8 cellular contexts compared by ENCODE assay signal in the genomic region with DNA sequence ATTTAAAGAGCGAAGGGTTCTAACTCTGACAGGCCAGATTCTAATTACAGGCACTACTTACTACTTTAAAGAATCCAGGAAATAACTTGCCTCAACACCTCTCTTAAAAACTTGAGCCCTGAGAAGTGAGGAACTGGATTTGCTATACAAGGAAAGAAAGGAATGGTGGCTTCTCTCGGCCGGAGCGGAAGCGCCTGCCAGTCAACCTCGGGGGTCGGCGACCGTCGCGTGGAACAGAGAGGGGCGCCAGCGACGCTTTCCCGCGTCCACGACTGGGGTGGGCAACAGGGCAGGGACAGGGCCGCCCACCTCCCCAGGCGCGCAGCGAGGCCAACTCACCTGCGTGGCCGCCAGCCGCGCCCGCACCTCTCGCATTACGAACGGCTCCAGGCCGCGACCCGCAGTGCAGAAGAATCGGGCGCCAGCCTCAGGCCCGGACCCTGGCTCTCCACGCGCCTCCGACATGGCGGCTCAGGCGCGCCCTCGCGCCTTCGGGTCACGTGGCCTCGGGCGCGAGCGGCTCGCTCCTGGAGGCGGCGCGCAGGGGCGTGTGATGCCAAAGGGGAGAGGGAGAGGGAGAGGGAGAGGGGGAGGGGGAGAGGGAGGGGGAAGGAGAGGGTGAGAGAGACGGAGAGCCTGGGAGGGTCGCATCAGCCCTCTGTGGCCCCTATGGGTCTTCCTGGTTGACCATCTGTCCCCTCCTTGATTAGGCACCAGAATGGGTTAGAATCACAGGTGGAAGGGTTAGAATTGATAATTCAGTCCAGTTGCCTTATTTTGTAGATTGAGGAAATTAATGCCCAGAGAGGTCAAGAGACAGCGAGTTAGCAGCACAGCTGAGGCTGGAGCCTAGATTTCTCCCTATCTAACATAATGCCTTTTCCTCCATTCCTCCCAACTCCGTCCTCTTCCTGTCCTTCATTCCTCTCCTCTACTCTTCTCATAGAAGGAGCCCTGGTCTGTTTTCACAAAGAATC. TPM values are rescaled to one million over a fixed set of nuclear protein-coding genes. Genes with fewer than 3 reads are reported as not detected.
DNase-seq lines count a peak whose midpoint lies in the region; ATAC-seq and TF ChIP-seq lines count a peak whose summit lies in the region.

A gene with protein sequence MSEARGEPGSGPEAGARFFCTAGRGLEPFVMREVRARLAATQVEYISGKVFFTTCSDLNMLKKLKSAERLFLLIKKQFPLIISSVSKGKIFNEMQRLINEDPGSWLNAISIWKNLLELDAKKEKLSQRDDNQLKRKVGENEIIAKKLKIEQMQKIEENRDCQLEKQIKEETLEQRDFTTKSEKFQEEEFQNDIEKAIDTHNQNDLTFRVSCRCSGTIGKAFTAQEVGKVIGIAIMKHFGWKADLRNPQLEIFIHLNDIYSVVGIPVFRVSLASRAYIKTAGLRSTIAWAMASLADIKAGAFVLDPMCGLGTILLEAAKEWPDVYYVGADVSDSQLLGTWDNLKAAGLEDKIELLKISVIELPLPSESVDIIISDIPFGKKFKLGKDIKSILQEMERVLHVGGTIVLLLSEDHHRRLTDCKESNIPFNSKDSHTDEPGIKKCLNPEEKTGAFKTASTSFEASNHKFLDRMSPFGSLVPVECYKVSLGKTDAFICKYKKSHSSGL (minus strand): TSS at position 484 of the 977 bp plus-strand sequence. CDS start 19 bp downstream, at position 465.

- peak within 1 kb of the TSS; percentile 59 for H3K4me3 ChIP-seq in fibroblast of pulmonary artery (replicated peaks; ENCODE audit: low read depth, low read length)

- no peak for TF ChIP-seq CTCF in fibroblast of pulmonary artery (IDR thresholded peaks at IDR 0.05; ENCODE audit: low read length, missing control alignments)

- DNase-seq in DMS53 (lab: John Stamatoyannopoulos, UW) (peak; percentile 90), HuH-7.5 (ENCODE audit: low spot score) (peak; percentile 46), RPMI7951 (ENCODE audit: low read depth) (peak; percentile 73), fibroblast of pulmonary artery (ENCODE audit: low read depth) (peak; percentile 74)
- DNase-seq in activated T-helper 2 cell treated with anti-CD3 and anti-CD28 coated beads, Interferon-gamma antibody, Interleukin-2, Interleukin-4, amounts not matched to agents 10 μg/mL and 5 μg/mL and 100 μg/mL, durations not matched to agents 14 hours and 24 hours and 36 hours (ENCODE audit: low spot score) = peak; percentile 65
- DNase-seq in natural killer cell treated with Interleukin-12 subunit alpha and Interleukin-12 subunit beta and Interleukin-15 and Interleukin-18, amount 100 ng/mL, for 72 hours (ENCODE audit: low spot score) = peak; percentile 82

- H3K27ac Mint-ChIP-seq in activated T-helper 2 cell treated with anti-CD3 and anti-CD28 coated beads, Interferon-gamma antibody, Interleukin-2, Interleukin-4, amounts not matched to agents 10 μg/mL and 5 μg/mL and 100 μg/mL, durations not matched to agents 14 hours and 24 hours and 36 hours = peak within 1 kb of the TSS; percentile 91
- peak within 1 kb of the TSS; percentile 81 to 99 for H3K27ac Mint-ChIP-seq in natural killer cell treated with Interleukin-12 subunit alpha and Interleukin-12 subunit beta and Interleukin-15 and Interleukin-18, amount 100 ng/mL, for 72 hours
- H3K27ac Mint-ChIP-seq in stimulated activated naive CD8-positive, alpha-beta T cell treated with anti-CD3 and anti-CD28 coated beads, Interleukin-15, Interleukin-2, amounts not matched to agents 100 ng/mL and 50 ng/mL, for 24 hours = peak within 1 kb of the TSS; percentile 93

- peak; percentile 89 for ATAC-seq in GM21528 (IDR thresholded peaks at IDR 0.05; ENCODE audit: low FRiP score, unreplicated experiment)
- ATAC-seq in natural killer cell treated with Interleukin-12 subunit alpha and Interleukin-12 subunit beta and Interleukin-15 and Interleukin-18, amount 100 ng/mL, for 72 hours = peak; percentile 88 to 92

- peaks cover 39% of the 10 kb centered on the region for H3K36me3 Mint-ChIP-seq in activated T-helper 2 cell treated with anti-CD3 and anti-CD28 coated beads, Interferon-gamma antibody, Interleukin-2, Interleukin-4, amounts not matched to agents 10 μg/mL and 5 μg/mL and 100 μg/mL, durations not matched to agents 14 hours and 24 hours and 36 hours (ENCODE audit: low read depth)
- H3K36me3 Mint-ChIP-seq in natural killer cell treated with Interleukin-12 subunit alpha and Interleukin-12 subunit beta and Interleukin-15 and Interleukin-18, amount 100 ng/mL, for 72 hours = peaks cover 5% of the 10 kb centered on the region
- peaks cover 26% of the 10 kb centered on the region for H3K36me3 Mint-ChIP-seq in stimulated activated naive CD8-positive, alpha-beta T cell treated with anti-CD3 and anti-CD28 coated beads, Interleukin-15, Interleukin-2, amounts not matched to agents 100 ng/mL and 50 ng/mL, for 24 hours (ENCODE audit: low read depth)

- H3K27me3 Mint-ChIP-seq in activated T-helper 2 cell treated with anti-CD3 and anti-CD28 coated beads, Interferon-gamma antibody, Interleukin-2, Interleukin-4, amounts not matched to agents 10 μg/mL and 5 μg/mL and 100 μg/mL, durations not matched to agents 14 hours and 24 hours and 36 hours (ENCODE audit: low read depth) = no peaks in the 10 kb centered on the region
- H3K27me3 Mint-ChIP-seq in natural killer cell treated with Interleukin-12 subunit alpha and Interleukin-12 subunit beta and Interleukin-15 and Interleukin-18, amount 100 ng/mL, for 72 hours = no peaks in the 10 kb centered on the region
- no peaks in the 10 kb centered on the region for H3K27me3 Mint-ChIP-seq in stimulated activated naive CD8-positive, alpha-beta T cell treated with anti-CD3 and anti-CD28 coated beads, Interleukin-15, Interleukin-2, amounts not matched to agents 100 ng/mL and 50 ng/mL, for 24 hours

- intact Hi-C loops in activated T-helper 2 cell treated with anti-CD3 and anti-CD28 coated beads, Interferon-gamma antibody, Interleukin-2, Interleukin-4, amounts not matched to agents 10 μg/mL and 5 μg/mL and 100 μg/mL, durations not matched to agents 14 hours and 24 hours and 36 hours (cut with micrococcal nuclease) = loop anchor here (5.0 kb wide), 1 partner anchor 342 kb away; a partner anchor contains a TSS

- peak within 1 kb of the TSS; percentile 88 for H3K4me3 Mint-ChIP-seq in activated T-helper 2 cell treated with anti-CD3 and anti-CD28 coated beads, Interferon-gamma antibody, Interleukin-2, Interleukin-4, amounts not matched to agents 10 μg/mL and 5 μg/mL and 100 μg/mL, durations not matched to agents 14 hours and 24 hours and 36 hours (ENCODE audit: low read depth)
- H3K4me3 Mint-ChIP-seq in natural killer cell treated with Interleukin-12 subunit alpha and Interleukin-12 subunit beta and Interleukin-15 and Interleukin-18, amount 100 ng/mL, for 72 hours = peak within 1 kb of the TSS; percentile 96
- peak within 1 kb of the TSS; percentile 94 for H3K4me3 Mint-ChIP-seq in stimulated activated naive CD8-positive, alpha-beta T cell treated with anti-CD3 and anti-CD28 coated beads, Interleukin-15, Interleukin-2, amounts not matched to agents 100 ng/mL and 50 ng/mL, for 24 hours

- H3K9me3 Mint-ChIP-seq in activated T-helper 2 cell treated with anti-CD3 and anti-CD28 coated beads, Interferon-gamma antibody, Interleukin-2, Interleukin-4, amounts not matched to agents 10 μg/mL and 5 μg/mL and 100 μg/mL, durations not matched to agents 14 hours and 24 hours and 36 hours = no peaks in the 10 kb centered on the region
- no peaks in the 10 kb centered on the region for H3K9me3 Mint-ChIP-seq in natural killer cell treated with Interleukin-12 subunit alpha and Interleukin-12 subunit beta and Interleukin-15 and Interleukin-18, amount 100 ng/mL, for 72 hours
- H3K9me3 Mint-ChIP-seq in stimulated activated naive CD8-positive, alpha-beta T cell treated with anti-CD3 and anti-CD28 coated beads, Interleukin-15, Interleukin-2, amounts not matched to agents 100 ng/mL and 50 ng/mL, for 24 hours = no peaks in the 10 kb centered on the region

- H3K4me1 Mint-ChIP-seq in activated T-helper 2 cell treated with anti-CD3 and anti-CD28 coated beads, Interferon-gamma antibody, Interleukin-2, Interleukin-4, amounts not matched to agents 10 μg/mL and 5 μg/mL and 100 μg/mL, durations not matched to agents 14 hours and 24 hours and 36 hours (ENCODE audit: low read depth) = peaks cover 50% of the 10 kb centered on the region
- H3K4me1 Mint-ChIP-seq in natural killer cell treated with Interleukin-12 subunit alpha and Interleukin-12 subunit beta and Interleukin-15 and Interleukin-18, amount 100 ng/mL, for 72 hours (ENCODE audit: low read depth in 2 of 2) = peaks cover 38 to 44% of the 10 kb centered on the region in 2 donors
- peaks cover 74% of the 10 kb centered on the region for H3K4me1 Mint-ChIP-seq in stimulated activated naive CD8-positive, alpha-beta T cell treated with anti-CD3 and anti-CD28 coated beads, Interleukin-15, Interleukin-2, amounts not matched to agents 100 ng/mL and 50 ng/mL, for 24 hours (ENCODE audit: low read depth)

RNA-seq across cellular contexts. Expression of the gene that starts here (rescaled TPM):
- total RNA-seq in RPMI7951 (2014; rRNA removed; shearing (Covaris generic)) = 6.5 and 7.2 TPM in 2 replicates
- 19.0 and 19.4 TPM in 2 replicates for total RNA-seq in activated T-helper 2 cell treated with anti-CD3 and anti-CD28 coated beads, Interferon-gamma antibody, Interleukin-2, Interleukin-4, amounts not matched to agents 10 μg/mL and 5 μg/mL and 100 μg/mL, durations not matched to agents 14 hours and 24 hours and 36 hours
- total RNA-seq in natural killer cell treated with Interleukin-12 subunit alpha and Interleukin-12 subunit beta and Interleukin-15 and Interleukin-18, amount 100 ng/mL, for 72 hours = 10 to 100 TPM in 1 of 2 donors, 1 to 10 TPM in 1; 9.9 to 26.1 TPM

Comparison
In these comparisons a context has a peak if more than half of its experiments do, and no peak if none do; other contexts are left out.
1. Peak in every context shown above with its lines: DNase-seq, ATAC-seq and H3K4me3 ChIP-seq.